21 cellular contexts compared by ENCODE assay signal in genomic region chr5:128009399-128009798, GRCh38.
"Had no signal": no experiment of that assay in that cellular context is flagged by ENCODE, and none has a peak within 500 bp of the region (broad histone marks: within the 10 kb centered on the region; RNA-seq: fewer than 3 reads in every experiment).

No MANE protein-coding gene starts in this region.

- H3K4me3 ChIP-seq: body of pancreas, mucosa of descending colon, thyroid gland had no signal

- H3K9me3 Mint-ChIP-seq: activated B cell treated with CpG ODN at 0.5 μM for 24 hours; activated CD4-positive, alpha-beta memory T cell treated with anti-CD3 and anti-CD28 coated beads, Interleukin-2, amount 10 ng/mL, durations not matched to agents 7 days and 5 days; activated naive CD8-positive, alpha-beta T cell treated with anti-CD3 and anti-CD28 coated beads for 36 hours; activated T-helper 17 cell treated with anti-CD3 and anti-CD28 coated beads, Interleukin-2, amount 50 U/mL, for 72 hours; naive B cell; neural crest cell had no signal

- H3K4me1 Mint-ChIP-seq: activated B cell treated with CpG ODN at 0.5 μM for 24 hours; activated CD4-positive, alpha-beta memory T cell treated with anti-CD3 and anti-CD28 coated beads, Interleukin-2, amount 10 ng/mL, durations not matched to agents 7 days and 5 days; activated CD8-positive, alpha-beta memory T cell treated with anti-CD3 and anti-CD28 coated beads, Interleukin-2, amount 10 ng/mL, durations not matched to agents 7 days and 5 days; activated naive CD8-positive, alpha-beta T cell treated with anti-CD3 and anti-CD28 coated beads for 36 hours; activated T-helper 17 cell treated with anti-CD3 and anti-CD28 coated beads, Interleukin-2, amount 50 U/mL, for 72 hours; naive B cell; neural crest cell had no signal

- H3K27me3 ChIP-seq: body of pancreas, thyroid gland had no signal

- H3K4me3 Mint-ChIP-seq: activated B cell treated with CpG ODN at 0.5 μM for 24 hours; activated CD4-positive, alpha-beta memory T cell treated with anti-CD3 and anti-CD28 coated beads, Interleukin-2, amount 10 ng/mL, durations not matched to agents 7 days and 5 days; activated CD8-positive, alpha-beta memory T cell treated with anti-CD3 and anti-CD28 coated beads, Interleukin-2, amount 10 ng/mL, durations not matched to agents 7 days and 5 days; activated naive CD8-positive, alpha-beta T cell treated with anti-CD3 and anti-CD28 coated beads for 36 hours; activated T-helper 17 cell treated with anti-CD3 and anti-CD28 coated beads, Interleukin-2, amount 50 U/mL, for 72 hours; naive B cell; neural crest cell had no signal

- H3K36me3 ChIP-seq: thyroid gland had no signal

- H3K27ac ChIP-seq: body of pancreas, epithelial cell of prostate, thyroid gland had no signal

- H3K27ac Mint-ChIP-seq: activated B cell treated with CpG ODN at 0.5 μM for 24 hours; activated CD4-positive, alpha-beta memory T cell treated with anti-CD3 and anti-CD28 coated beads, Interleukin-2, amount 10 ng/mL, durations not matched to agents 7 days and 5 days; activated CD8-positive, alpha-beta memory T cell treated with anti-CD3 and anti-CD28 coated beads, Interleukin-2, amount 10 ng/mL, durations not matched to agents 7 days and 5 days; activated naive CD8-positive, alpha-beta T cell treated with anti-CD3 and anti-CD28 coated beads for 36 hours; activated T-helper 17 cell treated with anti-CD3 and anti-CD28 coated beads, Interleukin-2, amount 50 U/mL, for 72 hours; progenitor cell of endocrine pancreas had no signal

- ATAC-seq: activated CD8-positive, alpha-beta memory T cell treated with anti-CD3 and anti-CD28 coated beads, Interleukin-2, amount 10 ng/mL, durations not matched to agents 7 days and 5 days; activated T-helper 17 cell treated with anti-CD3 and anti-CD28 coated beads, Interleukin-2, amount 50 U/mL, for 72 hours; body of pancreas; left ventricle myocardium superior; mucosa of descending colon; right cardiac atrium had no signal

- H3K27me3 Mint-ChIP-seq: activated B cell treated with CpG ODN at 0.5 μM for 24 hours; activated CD4-positive, alpha-beta memory T cell treated with anti-CD3 and anti-CD28 coated beads, Interleukin-2, amount 10 ng/mL, durations not matched to agents 7 days and 5 days; activated CD8-positive, alpha-beta memory T cell treated with anti-CD3 and anti-CD28 coated beads, Interleukin-2, amount 10 ng/mL, durations not matched to agents 7 days and 5 days; activated naive CD8-positive, alpha-beta T cell treated with anti-CD3 and anti-CD28 coated beads for 36 hours; activated T-helper 17 cell treated with anti-CD3 and anti-CD28 coated beads, Interleukin-2, amount 50 U/mL, for 72 hours; naive B cell; progenitor cell of endocrine pancreas had no signal

- H3K36me3 Mint-ChIP-seq: activated CD8-positive, alpha-beta memory T cell treated with anti-CD3 and anti-CD28 coated beads, Interleukin-2, amount 10 ng/mL, durations not matched to agents 7 days and 5 days had no signal

- DNase-seq: activated B cell treated with CpG ODN at 0.5 μM for 24 hours; activated CD4-positive, alpha-beta memory T cell treated with anti-CD3 and anti-CD28 coated beads, Interleukin-2, amount 10 ng/mL, durations not matched to agents 7 days and 5 days; activated CD4-positive, alpha-beta T cell treated with anti-CD3 and anti-CD28 coated beads for 48 hours; activated CD8-positive, alpha-beta memory T cell treated with anti-CD3 and anti-CD28 coated beads, Interleukin-2, amount 10 ng/mL, durations not matched to agents 7 days and 5 days; activated naive CD4-positive, alpha-beta T cell; activated naive CD8-positive, alpha-beta T cell treated with anti-CD3 and anti-CD28 coated beads for 36 hours; amniotic stem cell; body of pancreas; foreskin melanocyte; hypothalamus; left ventricle myocardium superior; mucosa of descending colon; naive B cell; right cardiac atrium; stimulated activated CD4-positive, alpha-beta T cell treated with anti-CD3 and anti-CD28 coated beads, Interleukin-2, amount 100 ng/mL, for 24 hours; stimulated activated naive CD4-positive, alpha-beta T cell treated with Interleukin-2 at 50 U/mL for 16 hours; thyroid gland had no signal
